In the genomic region with DNA sequence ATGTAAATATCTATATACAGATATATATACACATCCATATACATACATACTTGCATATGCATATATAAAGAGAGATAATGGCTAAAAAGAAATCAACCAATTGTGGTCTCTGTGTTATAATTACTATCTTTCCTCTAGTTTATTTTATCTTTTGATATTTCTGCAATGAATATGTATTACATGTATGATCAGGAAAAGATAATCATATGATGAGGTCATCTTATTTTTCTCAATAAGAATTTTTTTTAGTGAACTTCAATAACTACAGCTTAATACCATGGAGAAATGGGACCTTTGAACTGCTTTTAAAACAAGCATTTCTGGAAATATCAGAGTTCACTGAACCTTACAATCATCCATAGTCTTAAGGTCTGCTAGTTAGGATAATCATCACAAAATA, we compare ENCODE assay signal across 24 cellular contexts.
"Had no signal": no experiment of that assay in that cellular context is flagged by ENCODE, and none has a peak within 500 bp of the region (broad histone marks: within the 10 kb centered on the region; RNA-seq: fewer than 3 reads in every experiment).

No MANE protein-coding gene starts in this region.

- H3K27ac ChIP-seq: colonic mucosa, dorsolateral prefrontal cortex, esophagus muscularis mucosa, foreskin keratinocyte, gastroesophageal sphincter, heart left ventricle, hepatocyte, left lung, lower lobe of right lung had no signal

- H3K27ac Mint-ChIP-seq: immature natural killer cell, mesothelial cell of epicardium, naive B cell had no signal

- H3K27me3 ChIP-seq: colonic mucosa, dorsolateral prefrontal cortex, esophagus muscularis mucosa, gastroesophageal sphincter, heart left ventricle, hepatocyte, left lung had no signal

- DNase-seq: colonic mucosa; cortex of kidney; dermis blood vessel endothelial cell; dorsolateral prefrontal cortex; effector CD4-positive, alpha-beta T cell; effector memory CD4-positive, alpha-beta T cell; foreskin keratinocyte; heart left ventricle; hypothalamus; immature natural killer cell; islet precursor cell; kidney; kidney glomerular epithelial cell; left colon; left lung; left ventricle myocardium superior; lower lobe of right lung; mesenchymal stem cell; mucosa of descending colon; naive B cell had no signal

- ATAC-seq: foreskin keratinocyte, gastroesophageal sphincter, heart left ventricle, left colon, left lung, left ventricle myocardium superior, mucosa of descending colon had no signal

- H3K4me3 Mint-ChIP-seq: immature natural killer cell, mesothelial cell of epicardium, naive B cell had no signal

- H3K9me3 ChIP-seq: colonic mucosa, esophagus muscularis mucosa, gastroesophageal sphincter, heart left ventricle, left lung, lower lobe of right lung, mucosa of descending colon had no signal

- H3K36me3 ChIP-seq: colonic mucosa, esophagus muscularis mucosa, gastroesophageal sphincter, heart left ventricle, left lung, lower lobe of right lung had no signal

- H3K4me3 ChIP-seq: colonic mucosa, dorsolateral prefrontal cortex, esophagus muscularis mucosa, gastroesophageal sphincter, heart left ventricle, hepatocyte, left lung, lower lobe of right lung, mucosa of descending colon had no signal

- H3K4me1 ChIP-seq: colonic mucosa, foreskin keratinocyte, heart left ventricle, left lung, lower lobe of right lung had no signal

- H3K36me3 Mint-ChIP-seq: immature natural killer cell, mesothelial cell of epicardium, naive B cell had no signal

- H3K4me1 Mint-ChIP-seq: immature natural killer cell, mesothelial cell of epicardium had no signal

- H3K27me3 Mint-ChIP-seq: naive B cell had no signal
